1 cellular context compared by ENCODE assay signal in genomic region chr22:37212174-37212906, GRCh38.
TF ChIP-seq lines count a peak whose summit lies in the region.

TSS of gene SSTR3 (minus strand) at chr22:37212477. CDS start at chr22:37207803, 4,674 bp downstream.

TF ChIP-seq in WTC11, 78 proteins besides CTCF, POLR2A, EP300 and RAD21 (continued from another document):
- no peak for TF ChIP-seq ZNF425 (CRISPR knock-in tag; conservative IDR thresholded peaks at IDR 0.05)
- TF ChIP-seq ERG (CRISPR knock-in tag; IDR thresholded peaks at IDR 0.05) = no peak
- no peak for TF ChIP-seq CREB1 (CRISPR knock-in tag; IDR thresholded peaks at IDR 0.05)
- no peak for TF ChIP-seq MYBL2 (CRISPR knock-in tag; IDR thresholded peaks at IDR 0.05)
- no peak for TF ChIP-seq KAT7 (CRISPR knock-in tag; IDR thresholded peaks at IDR 0.05; ENCODE audit: borderline replicate concordance)
